Comparison of ENCODE assay signal across 7 cellular contexts in genomic region chr2:105521176-105521575, GRCh38.
DNase-seq lines count a peak whose midpoint lies in the region; ATAC-seq lines count a peak whose summit lies in the region.

No MANE protein-coding gene starts in this region.

- ATAC-seq in GM21528 (IDR thresholded peaks at IDR 0.05; ENCODE audit: low FRiP score, unreplicated experiment) (no peak), HG02763 (IDR thresholded peaks at IDR 0.05; ENCODE audit: unreplicated experiment) (no peak)

- DNase-seq in ELR (ENCODE audit: low read depth) (peak; percentile 50), NAMALWA (ENCODE audit: low spot score) (peak; percentile 27), dermis blood vessel endothelial cell (peak; percentile 53), pons (ENCODE audit: low spot score) (peak; percentile 42), NCI-H187 (lab: John Stamatoyannopoulos, UW) (no peak)

Comparison
In these comparisons a context has a peak if more than half of its experiments do, and no peak if none do; other contexts are left out.
1. DNase-seq: peak in ELR (single experiment), NAMALWA (single experiment), dermis blood vessel endothelial cell (single experiment) and pons (single experiment); none in NCI-H187 (0 of 2).